8 cellular contexts compared by ENCODE assay signal in the genomic region with DNA sequence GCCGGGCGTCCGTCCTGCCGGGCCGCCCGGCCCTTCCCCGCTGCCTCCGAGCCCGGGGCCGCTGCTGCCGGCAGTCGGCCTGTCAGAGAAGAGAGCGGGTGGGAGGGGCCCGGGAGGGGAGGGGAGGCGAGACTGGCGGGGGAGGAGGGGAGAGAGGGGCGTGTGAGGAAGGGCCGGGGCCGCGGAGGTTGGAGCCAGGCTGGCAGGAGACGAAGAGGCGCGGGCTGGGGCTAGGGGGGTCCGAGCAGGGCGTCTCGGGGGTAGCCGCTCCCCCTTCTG. TPM values are rescaled to one million over a fixed set of nuclear protein-coding genes. Genes with fewer than 3 reads are reported as not detected.
DNase-seq lines count a peak whose midpoint lies in the region; ATAC-seq, FAIRE-seq and TF ChIP-seq lines count a peak whose summit lies in the region.

No MANE protein-coding gene starts in this region.

- peak; percentile 31 for ATAC-seq in HG02885 (IDR thresholded peaks at IDR 0.05; ENCODE audit: poor library complexity, unreplicated experiment)

- no peak for FAIRE-seq in urothelium cell line (lab: Jason Lieb, UNC)

- peak overlapping the region; percentile 75 to 98 for H3K9ac ChIP-seq in colonic mucosa (ENCODE audit: low read depth in 2 of 2, low read length in 2 of 2)
- H3K9ac ChIP-seq in mucosa of rectum (ENCODE audit: low read depth in 1 of 2, low read length in 2 of 2), result peak overlapping the region; percentile 56 to 78

- no peaks in the 10 kb centered on the region for H3K27me3 ChIP-seq in colonic mucosa
- H3K27me3 ChIP-seq in mucosa of rectum (ENCODE audit: control insufficient read depth in 2 of 2, insufficient read depth in 2 of 2, low read length in 2 of 2), result no peaks in the 10 kb centered on the region

- H3K36me3 ChIP-seq in colonic mucosa (no peaks in the 10 kb centered on the region), mucosa of rectum (ENCODE audit: control insufficient read depth in 2 of 2, insufficient read depth in 2 of 2, low read length in 2 of 2) (no peaks in the 10 kb centered on the region)

- peak overlapping the region; percentile 100 for H3K4me3 ChIP-seq in colonic mucosa
- H3K4me3 ChIP-seq in mucosa of rectum (ENCODE audit: low read length in 2 of 2), result peak overlapping the region; percentile 93 to 99

- H3K27ac ChIP-seq in RWPE1 (peak overlapping the region; percentile 90), colonic mucosa (peak overlapping the region; percentile 99), mucosa of rectum (ENCODE audit: low read depth in 2 of 2, low read length in 2 of 2) (peak overlapping the region; percentile 97 to 98)

- POLR2A ChIA-PET in RWPE1 (lab: Yijun Ruan, JAX; ENCODE audit: low non-redundant PET), result interaction anchor here (0.6 kb wide), 1 partner anchor 88 kb away, joined by 3 read pairs; no protein-coding TSS in a partner anchor

- CTCF ChIA-PET in RWPE1 (lab: Yijun Ruan, JAX), result interaction anchor here (0.5 to 1.1 kb wide), 3 partner anchors 73 to 1261 kb away, joined by 3 to 4 read pairs (median 4); partner anchors contain the start of gene ATP6V0E1

- intact Hi-C loops in colonic mucosa (cut with DNase I), result loop anchor here (5.0 kb wide), 1 partner anchor 74 kb away; the partner anchor contains the start of gene ATP6V0E1

- TF ChIP-seq CTCF in RWPE1 (conservative IDR thresholded peaks at IDR 0.05; ENCODE audit: low read depth) (no peak), colonic mucosa (IDR thresholded peaks at IDR 0.05) (no peak)

- H3K9me3 ChIP-seq in colonic mucosa, result no peaks in the 10 kb centered on the region
- H3K9me3 ChIP-seq in mucosa of rectum (ENCODE audit: control insufficient read depth in 2 of 2, low read length in 2 of 2), result no peaks in the 10 kb centered on the region

- peak; percentile 55 for DNase-seq in stimulated activated CD8-positive, alpha-beta memory T cell treated with anti-CD3 and anti-CD28 coated beads, Interleukin-12 subunit alpha, Interleukin-12 subunit beta, amount 100 ng/mL, for 24 hours (ENCODE audit: extremely low read depth)
- no peak for DNase-seq in stimulated activated CD8-positive, alpha-beta memory T cell treated with anti-CD3 and anti-CD28 coated beads, Interleukin-4, amount 100 ng/mL, for 48 hours
- peak; percentile 89 for DNase-seq in RWPE1 (ENCODE audit: low spot score)
- no peak for DNase-seq in colonic mucosa
- DNase-seq in urothelium cell line (ENCODE audit: low spot score), result peak; percentile 77
- no peak for DNase-seq in NCI-H2107 (lab: John Stamatoyannopoulos, UW)

- peaks cover 4% of the 10 kb centered on the region for H3K4me1 ChIP-seq in colonic mucosa
- peaks cover 5 to 15% of the 10 kb centered on the region in 2 donors for H3K4me1 ChIP-seq in mucosa of rectum (ENCODE audit: control insufficient read depth in 2 of 2, insufficient read depth in 2 of 2, low read length in 2 of 2)

RNA-seq across cellular contexts. Expression of gene CREBRF, which starts 0.6 kb away (rescaled TPM):
- total RNA-seq in colonic mucosa, result 10 to 100 TPM in 1 of 2 donors, 1 to 10 TPM in 1; 7.2 to 19.1 TPM

Comparison
In these comparisons a context has a peak if more than half of its experiments do, and no peak if none do; other contexts are left out.
1. DNase-seq: peak in stimulated activated CD8-positive, alpha-beta memory T cell treated with anti-CD3 and anti-CD28 coated beads, Interleukin-12 subunit alpha, Interleukin-12 subunit beta, amount 100 ng/mL, for 24 hours (single experiment), RWPE1 (single experiment) and urothelium cell line (single experiment); none in stimulated activated CD8-positive, alpha-beta memory T cell treated with anti-CD3 and anti-CD28 coated beads, Interleukin-4, amount 100 ng/mL, for 48 hours (single experiment), colonic mucosa (single experiment) and NCI-H2107 (single experiment).
2. Peak in every context shown above with its lines, with median percentiles within 50 percentile points of each other: H3K27ac ChIP-seq.